In genomic region chr9:75033789-75034473, GRCh38 we compare ENCODE assay signal across 14 cellular contexts. TPM values are rescaled to one million over a fixed set of nuclear protein-coding genes. Genes with fewer than 3 reads are reported as not detected.
DNase-seq lines count a peak whose midpoint lies in the region; ATAC-seq, FAIRE-seq and TF ChIP-seq lines count a peak whose summit lies in the region.
"Had no signal": no experiment of that assay in that cellular context is flagged by ENCODE, and none has a peak within 500 bp of the region (broad histone marks: within the 10 kb centered on the region; RNA-seq: fewer than 3 reads in every experiment).

No MANE protein-coding gene starts in this region.

- TF ChIP-seq POLR2A in GM12891 (IDR thresholded peaks at IDR 0.05; ENCODE audit: low read depth, low read length): no peak

- DNase-seq in COLO829 (ENCODE audit: low spot score): peak; percentile 59
- no peak for DNase-seq in RCC 7860 (ENCODE audit: low spot score)
- no peak for DNase-seq in GM12891 (ENCODE audit: insufficient read length, low spot score)
- no peak for DNase-seq in activated naive CD4-positive, alpha-beta T cell (lab: John Stamatoyannopoulos, UW)
- DNase-seq in NCI-H2171 treated with DMSO at 0.1 percent for 48 hours (lab: John Stamatoyannopoulos, UW): no peak
- DNase-seq: islet precursor cell; naive thymus-derived CD8-positive, alpha-beta T cell; NCI-H1105 treated with DMSO at 0.1 percent for 48 hours; NCI-H510A; trophoblast cell had no signal

- peak; percentile 94 for ATAC-seq in GM19452 (IDR thresholded peaks at IDR 0.05; ENCODE audit: unreplicated experiment)
- ATAC-seq in HG02943 (IDR thresholded peaks at IDR 0.05; ENCODE audit: low read depth, unreplicated experiment): peak; percentile 93
- ATAC-seq in esophagus mucosa: no peak
- ATAC-seq: naive thymus-derived CD8-positive, alpha-beta T cell had no signal

- FAIRE-seq in RCC 7860 (lab: Jason Lieb, UNC): peak; percentile 46
- no peak for FAIRE-seq in GM12891 (lab: Jason Lieb, UNC)
- FAIRE-seq: H54 had no signal

TF ChIP-seq in GM12891, 5 proteins besides CTCF, POLR2A, EP300 and RAD21:
- no peak for TF ChIP-seq POU2F2 (IDR thresholded peaks at IDR 0.05; ENCODE audit: low read depth, low read length)
- no peak for TF ChIP-seq TAF1 (IDR thresholded peaks at IDR 0.05; ENCODE audit: low read depth, low read length)
- no peak for TF ChIP-seq PAX5 (IDR thresholded peaks at IDR 0.05; ENCODE audit: insufficient read depth, low read length, severe bottlenecking)
- no peak for TF ChIP-seq SPI1 (IDR thresholded peaks at IDR 0.05; ENCODE audit: low read depth, low read length)
- TF ChIP-seq POLR2AphosphoS5 (IDR thresholded peaks at IDR 0.05; ENCODE audit: low read depth, low read length): no peak

RNA-seq across cellular contexts. Expression of gene CARNMT1, which starts 5.8 kb away (rescaled TPM):
- 3.5 TPM for polyA plus RNA-seq in GM12891 (2012; ENCODE audit: low read depth, missing spikeins)
- 17.5 TPM for total RNA-seq in esophagus mucosa

RNA-seq across cellular contexts. Expression of gene NMRK1, which starts 54.0 kb away (rescaled TPM):
- 5.6 TPM for polyA plus RNA-seq in GM12891 (2012; ENCODE audit: low read depth, missing spikeins)
- total RNA-seq in esophagus mucosa: 42.4 TPM

RNA-seq across cellular contexts. Expression of gene OSTF1, which starts 54.4 kb away (rescaled TPM):
- polyA plus RNA-seq in GM12891 (2012; ENCODE audit: low read depth, missing spikeins): 37.2 TPM
- 114 TPM for total RNA-seq in esophagus mucosa
